ENCODE assay signal across 21 cellular contexts in genomic region chr2:225056330-225057073, GRCh38. TPM values are rescaled to one million over a fixed set of nuclear protein-coding genes. Genes with fewer than 3 reads are reported as not detected.
DNase-seq lines count a peak whose midpoint lies in the region; ATAC-seq, FAIRE-seq and TF ChIP-seq lines count a peak whose summit lies in the region.
"Had no signal": no experiment of that assay in that cellular context is flagged by ENCODE, and none has a peak within 500 bp of the region (broad histone marks: within the 10 kb centered on the region; RNA-seq: fewer than 3 reads in every experiment).

No MANE protein-coding gene starts in this region.

- CTCF ChIA-PET in endothelial cell of umbilical vein (lab: Charles Lee) = interaction anchor here (0.8 to 1.7 kb wide), 5 partner anchors 12 to 279 kb away, joined by 3 to 7 read pairs (median 4); partner anchors contain the start of gene DOCK10

- intact Hi-C loops in endothelial cell of umbilical vein (cut with micrococcal nuclease) (no loop called here), testis (cut with DNase I; ENCODE audit: low total_unique reads) (no loop called here)

- peak; percentile 8 for FAIRE-seq in endothelial cell of umbilical vein (lab: Jason Lieb, UNC)
- FAIRE-seq: GM12878 had no signal

- H3K4me1 ChIP-seq in RWPE2 (ENCODE audit: insufficient read depth, poor library complexity, severe bottlenecking) (no peaks in the 10 kb centered on the region), endothelial cell of umbilical vein (ENCODE audit: control insufficient read depth, extremely low read depth, insufficient read depth, low read length) (peaks cover 4% of the 10 kb centered on the region), testis (no peaks in the 10 kb centered on the region)

- 92 to 96% methylated on average over 2 of the region's 2 CpGs for WGBS in testis, 2 donors

- H3K79me2 ChIP-seq in endothelial cell of umbilical vein (ENCODE audit: control insufficient read depth, insufficient read depth, low read length) = no peaks in the 10 kb centered on the region

- dilution Hi-C loops in endothelial cell of umbilical vein (cut with MboI; ENCODE audit: extremely low pct_ligation_motif_present, low sequenced_read_pairs) = no loop called here

- BruUV-seq in endothelial cell of umbilical vein (replicated peaks; lab: Mats Ljungman, UMichigan) = no TSS peak

- H2AFZ ChIP-seq in endothelial cell of umbilical vein (ENCODE audit: low read depth, low read length) = no peak overlapping the region

- H3K9me3 ChIP-seq in RWPE2 (ENCODE audit: severe bottlenecking) (no peaks in the 10 kb centered on the region), endothelial cell of umbilical vein (replicated peaks; ENCODE audit: control insufficient read depth, insufficient read depth, low read length) (no peaks in the 10 kb centered on the region), testis (no peaks in the 10 kb centered on the region)
- H3K9me3 ChIP-seq: neutrophil had no signal

- POLR2A ChIA-PET in endothelial cell of umbilical vein (lab: Charles Lee) = no interaction called here

- H3K4me3 ChIP-seq in RWPE2 (ENCODE audit: severe bottlenecking) (no peak overlapping the region), endothelial cell of umbilical vein (replicated peaks in 1 of 3; ENCODE audit: insufficient read depth in 1 of 3, low read depth in 1 of 3, low read length in 3 of 3) (no peak overlapping the region), testis (no peak overlapping the region)
- H3K4me3 ChIP-seq: GM12878 had no signal

- TF ChIP-seq CTCF in RWPE2 (IDR thresholded peaks at IDR 0.05; ENCODE audit: poor library complexity, severe bottlenecking) (no peak), endothelial cell of umbilical vein (IDR thresholded peaks at IDR 0.05; ENCODE audit: extremely low read depth in 1 of 2, insufficient read depth in 1 of 2, low read depth in 1 of 2, low read length in 2 of 2) (no peak), testis (IDR thresholded peaks at IDR 0.05) (no peak)

- H3K27me3 Mint-ChIP-seq in stimulated activated memory B cell treated with anti-CD40 and anti-IgM and Interleukin-4, amounts not matched to agents 10 μg/mL and 1 μg/mL and 100 μg/mL, for 72 hours = no peaks in the 10 kb centered on the region
- H3K27me3 Mint-ChIP-seq: memory B cell; stimulated activated naive B cell treated with anti-CD40 and anti-IgM and Interleukin-4, amounts not matched to agents 10 μg/mL and 1 μg/mL and 100 μg/mL, for 72 hours had no signal

- H3K36me3 Mint-ChIP-seq in stimulated activated memory B cell treated with anti-CD40 and anti-IgM and Interleukin-4, amounts not matched to agents 10 μg/mL and 1 μg/mL and 100 μg/mL, for 72 hours = no peaks in the 10 kb centered on the region
- H3K36me3 Mint-ChIP-seq: CD14-positive monocyte; memory B cell; stimulated activated naive B cell treated with anti-CD40 and anti-IgM and Interleukin-4, amounts not matched to agents 10 μg/mL and 1 μg/mL and 100 μg/mL, for 72 hours had no signal

- peak; percentile 24 for DNase-seq in A172 (ENCODE audit: low spot score)
- DNase-seq in AG08396 (ENCODE audit: low spot score) = peak; percentile 12
- no peak for DNase-seq in RWPE2 (ENCODE audit: low spot score)
- DNase-seq in endothelial cell of umbilical vein (ENCODE audit: low read depth, low spot score) = peak; percentile 28
- no peak for DNase-seq in testis
- no peak for DNase-seq in hepatic stellate cell (ENCODE audit: low spot score)
- DNase-seq: activated CD8-positive, alpha-beta memory T cell treated with anti-CD3 and anti-CD28 coated beads for 24 hours; amygdala; cortex of kidney; NCI-H1092; NK-92 treated with Interleukin-12 subunit alpha and Interleukin-12 subunit beta, amount 100 ng/mL, for 24 hours; right cardiac atrium; Right ventricle myocardium superior; stimulated activated naive B cell treated with anti-CD40 and anti-IgM and Interleukin-4, amounts not matched to agents 10 μg/mL and 1 μg/mL and 100 μg/mL, for 72 hours; T-helper 9 cell had no signal

- peaks cover under 1% of the 10 kb centered on the region for H3K4me1 Mint-ChIP-seq in stimulated activated memory B cell treated with anti-CD40 and anti-IgM and Interleukin-4, amounts not matched to agents 10 μg/mL and 1 μg/mL and 100 μg/mL, for 72 hours

- ATAC-seq in RWPE2 (ENCODE audit: low read depth) = peak; percentile 50; the same call in 1 of the 3 replicates
- no peak for ATAC-seq in GM18870 (IDR thresholded peaks at IDR 0.05; ENCODE audit: unreplicated experiment)
- ATAC-seq in stimulated activated memory B cell treated with anti-CD40 and anti-IgM and Interleukin-4, amounts not matched to agents 10 μg/mL and 1 μg/mL and 100 μg/mL, for 72 hours = no peak
- ATAC-seq: GM12878; right cardiac atrium; stimulated activated naive B cell treated with anti-CD40 and anti-IgM and Interleukin-4, amounts not matched to agents 10 μg/mL and 1 μg/mL and 100 μg/mL, for 72 hours had no signal

- H3K27ac ChIP-seq in RWPE2 (ENCODE audit: poor library complexity, severe bottlenecking) (no peak overlapping the region), endothelial cell of umbilical vein (ENCODE audit: insufficient read depth, low read depth, low read length) (no peak overlapping the region), testis (no peak overlapping the region)
- H3K27ac ChIP-seq: neutrophil had no signal

- no peaks in the 10 kb centered on the region for H3K36me3 ChIP-seq in RWPE2 (ENCODE audit: low read depth)
- H3K36me3 ChIP-seq in endothelial cell of umbilical vein (ENCODE audit: control insufficient read depth in 2 of 2, extremely low read depth in 1 of 2, insufficient read depth in 2 of 2, low read length in 2 of 2) = no peaks in the 10 kb centered on the region
- no peaks in the 10 kb centered on the region for H3K36me3 ChIP-seq in testis (ENCODE audit: low read depth, missing control alignments)
- H3K36me3 ChIP-seq: neutrophil had no signal

- H4K20me1 ChIP-seq in endothelial cell of umbilical vein (replicated peaks; ENCODE audit: control insufficient read depth, extremely low read depth, insufficient read depth, low read length) = no peaks in the 10 kb centered on the region

- H3K9me1 ChIP-seq in endothelial cell of umbilical vein (replicated peaks; ENCODE audit: control insufficient read depth, extremely low read depth, insufficient read depth, low read length) = no peaks in the 10 kb centered on the region

- no peak overlapping the region for H3K27ac Mint-ChIP-seq in stimulated activated memory B cell treated with anti-CD40 and anti-IgM and Interleukin-4, amounts not matched to agents 10 μg/mL and 1 μg/mL and 100 μg/mL, for 72 hours
- H3K27ac Mint-ChIP-seq: CD14-positive monocyte; memory B cell; stimulated activated naive B cell treated with anti-CD40 and anti-IgM and Interleukin-4, amounts not matched to agents 10 μg/mL and 1 μg/mL and 100 μg/mL, for 72 hours had no signal

- H3K4me3 Mint-ChIP-seq in stimulated activated memory B cell treated with anti-CD40 and anti-IgM and Interleukin-4, amounts not matched to agents 10 μg/mL and 1 μg/mL and 100 μg/mL, for 72 hours = no peak overlapping the region
- H3K4me3 Mint-ChIP-seq: CD14-positive monocyte; memory B cell; stimulated activated naive B cell treated with anti-CD40 and anti-IgM and Interleukin-4, amounts not matched to agents 10 μg/mL and 1 μg/mL and 100 μg/mL, for 72 hours had no signal

- H3K27me3 ChIP-seq in RWPE2 (ENCODE audit: insufficient read depth, poor library complexity, severe bottlenecking) (no peaks in the 10 kb centered on the region), endothelial cell of umbilical vein (ENCODE audit: control insufficient read depth in 2 of 2, insufficient read depth in 2 of 2, low read length in 2 of 2) (no peaks in the 10 kb centered on the region), testis (no peaks in the 10 kb centered on the region)
- H3K27me3 ChIP-seq: neutrophil had no signal

- H3K9ac ChIP-seq in endothelial cell of umbilical vein (replicated peaks; ENCODE audit: extremely low read depth, insufficient read depth, low read length) = no peak overlapping the region

- no peaks in the 10 kb centered on the region for H3K9me3 Mint-ChIP-seq in stimulated activated memory B cell treated with anti-CD40 and anti-IgM and Interleukin-4, amounts not matched to agents 10 μg/mL and 1 μg/mL and 100 μg/mL, for 72 hours
- H3K9me3 Mint-ChIP-seq: memory B cell; stimulated activated naive B cell treated with anti-CD40 and anti-IgM and Interleukin-4, amounts not matched to agents 10 μg/mL and 1 μg/mL and 100 μg/mL, for 72 hours had no signal

- H3K4me2 ChIP-seq in endothelial cell of umbilical vein (ENCODE audit: insufficient read depth, low read length) = no peak overlapping the region

- TF ChIP-seq POLR2A in endothelial cell of umbilical vein (IDR thresholded peaks at IDR 0.05; ENCODE audit: low read depth, low read length) (no peak), testis (IDR thresholded peaks at IDR 0.05) (no peak)

TF ChIP-seq in endothelial cell of umbilical vein, 7 proteins besides CTCF, POLR2A, EP300 and RAD21:
- no peak for TF ChIP-seq EZH2 (IDR thresholded peaks at IDR 0.05; ENCODE audit: borderline replicate concordance, low read depth, low read length, severe bottlenecking)
- peak; percentile 57 for TF ChIP-seq FOS (IDR thresholded peaks at IDR 0.05; ENCODE audit: borderline replicate concordance, insufficient read depth, low read length)
- peak; percentile 38 for TF ChIP-seq GATA2 (IDR thresholded peaks at IDR 0.05; ENCODE audit: insufficient read depth, insufficient read length, low read depth, low read length)

RNA-seq across cellular contexts. Expression of gene DOCK10, which starts 14.2 kb away (rescaled TPM):
- total RNA-seq in A172 (2014; rRNA removed; shearing (Covaris generic)) = 22.7 and 37.5 TPM in 2 replicates
- total RNA-seq in endothelial cell of umbilical vein = 19.4 and 23.0 TPM in 2 replicates
- polyA plus RNA-seq in endothelial cell of umbilical vein = 5.8 and 6.1 TPM in 2 replicates
- polyA plus RNA-seq in endothelial cell of umbilical vein (2011; cell fraction: cytosol; rRNA removed) = 12.7 and 14.3 TPM in 2 replicates
- polyA plus RNA-seq in endothelial cell of umbilical vein (2011; cell fraction: nucleus; rRNA removed) = 25.6 and 36.2 TPM in 2 replicates
- 13.3 and 26.3 TPM in 2 replicates for polyA plus RNA-seq in endothelial cell of umbilical vein (2012)
- 17.8 and 30.8 TPM in 2 replicates for polyA minus RNA-seq in endothelial cell of umbilical vein
- not detected for polyA minus RNA-seq in endothelial cell of umbilical vein (2011; cell fraction: cytosol; rRNA and poly(A)+ RNA removed)
- polyA minus RNA-seq in endothelial cell of umbilical vein (2011; cell fraction: nucleus; rRNA and poly(A)+ RNA removed) = 41.4 and 78.5 TPM in 2 replicates
- 10 to 100 TPM; 11.4 to 20.2 TPM for total RNA-seq in testis
- polyA plus RNA-seq in testis (ENCODE audit: insufficient read depth, low read depth, low replicate concordance) = 2.9 TPM

Comparison
In these comparisons a context has a peak if more than half of its experiments do, and no peak if none do; other contexts are left out.
1. DNase-seq: peak in A172 (single experiment), AG08396 (single experiment) and endothelial cell of umbilical vein (single experiment); none in RWPE2 (single experiment), testis (single experiment) and hepatic stellate cell (single experiment).